Comparison of ENCODE assay signal across 1 cellular context in genomic region chr1:199851453-199851852, GRCh38.
TF ChIP-seq lines count a peak whose summit lies in the region.

No MANE protein-coding gene starts in this region.

TF ChIP-seq in HCT116, 20 proteins besides CTCF, POLR2A, EP300 and RAD21 (continued from another document):
- TF ChIP-seq TCF7L2 (IDR thresholded peaks at IDR 0.05; ENCODE audit: borderline replicate concordance, extremely low read depth, insufficient read depth, insufficient read length), result no peak
- no peak for TF ChIP-seq MAX (IDR thresholded peaks at IDR 0.05)
